ENCODE assay signal across 9 cellular contexts in the genomic region with DNA sequence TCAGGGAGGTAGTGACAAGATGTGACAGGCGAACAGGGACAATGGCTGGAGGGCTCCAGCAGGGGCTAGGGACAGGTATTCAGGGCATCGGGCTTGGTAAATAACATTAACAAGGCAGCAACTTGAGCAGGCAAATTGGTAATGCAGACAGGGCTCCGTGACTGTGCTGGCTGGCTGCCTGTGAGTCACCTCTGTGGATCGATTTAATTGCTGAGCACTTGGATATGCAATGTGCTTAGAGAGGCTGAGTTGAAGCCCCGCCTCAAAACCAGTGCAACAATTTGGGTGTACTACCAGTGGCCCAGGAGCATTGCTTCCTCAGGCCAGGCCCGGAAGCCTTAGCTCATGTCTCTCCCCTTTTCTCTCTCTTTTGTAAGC. TPM values are rescaled to one million over a fixed set of nuclear protein-coding genes. Genes with fewer than 3 reads are reported as not detected.
A peak's percentile ranks its signal among the peaks of the same experiment; 100 is the strongest.
DNase-seq lines count a peak whose midpoint lies in the region; ATAC-seq and TF ChIP-seq lines count a peak whose summit lies in the region.
"Had no signal": no experiment of that assay in that cellular context is flagged by ENCODE, and none has a peak within 500 bp of the region (broad histone marks: within the 10 kb centered on the region; RNA-seq: fewer than 3 reads in every experiment).

No MANE protein-coding gene starts in this region.

- H3K4me3 ChIP-seq in BJ (ENCODE audit: low read depth, low read length), result no peak overlapping the region
- no peak overlapping the region for H3K4me3 ChIP-seq in adrenal gland
- H3K4me3 ChIP-seq: thoracic aorta had no signal

- 65 to 89% (median 73%) methylated on average over 2 to 6 of the region's 6 CpGs for WGBS in adrenal gland, 4 donors

- CTCF ChIA-PET in BJ (lab: Yijun Ruan, JAX), result interaction anchor here (0.6 to 10.4 kb wide), 20 partner anchors 13 to 1067 kb away, joined by 3 to 140 read pairs (median 5); no protein-coding TSS in a partner anchor
- CTCF ChIA-PET in HEK293T (lab: Yijun Ruan, JAX), result interaction anchor here (0.6 to 1.3 kb wide), 9 partner anchors 9 to 1067 kb away, joined by 3 to 13 read pairs (median 4); no protein-coding TSS in a partner anchor

- TF ChIP-seq POLR2A in adrenal gland (IDR thresholded peaks at IDR 0.05), result no peak

- no peaks in the 10 kb centered on the region for H3K4me1 ChIP-seq in adrenal gland (replicated peaks in 1 of 2)

- ATAC-seq in left lobe of liver, result peak; percentile 62
- no peak for ATAC-seq in GM19328 (IDR thresholded peaks at IDR 0.05; ENCODE audit: unreplicated experiment)
- ATAC-seq in GM18519 (IDR thresholded peaks at IDR 0.05; ENCODE audit: low FRiP score, unreplicated experiment), result no peak

- H3K27ac ChIP-seq in adrenal gland, result no peak overlapping the region
- H3K27ac ChIP-seq: thoracic aorta had no signal

- intact Hi-C loops in adrenal gland (cut with DNase I), result loop anchor here (5.0 to 10.0 kb wide), 2 partner anchors 881 to 883 kb away; a partner anchor contains a TSS

- DNase-seq in BJ (ENCODE audit: low read depth) (peak; percentile 51), LoVo (ENCODE audit: low spot score) (peak; percentile 1), adrenal gland (peak in 4 of 7 donors; percentile 21 to 54 (median 26)), left lobe of liver (ENCODE audit: low spot score) (peak; percentile 48), cortex of kidney (lab: John Stamatoyannopoulos, UW) (no peak), HEK293T (ENCODE audit: extremely low spot score) (no peak)

- H3K27me3 ChIP-seq in BJ (ENCODE audit: control insufficient read depth, insufficient read depth, low read length) (no peaks in the 10 kb centered on the region; the same call in 1 of the 2 replicates), adrenal gland (peaks cover 32% of the 10 kb centered on the region)

- TF ChIP-seq CTCF in BJ (IDR thresholded peaks at IDR 0.05; ENCODE audit: insufficient read depth, low read depth, low read length), result no peak
- TF ChIP-seq CTCF in adrenal gland (IDR thresholded peaks at IDR 0.05), result no peak

- POLR2A ChIA-PET in BJ (lab: Charles Lee) (no interaction called here), HEK293T (lab: Yijun Ruan, JAX) (no interaction called here)

- H3K36me3 ChIP-seq in BJ (ENCODE audit: control insufficient read depth, insufficient read depth, low read length) (no peaks in the 10 kb centered on the region), adrenal gland (replicated peaks in 1 of 2) (no peaks in the 10 kb centered on the region)
- H3K36me3 ChIP-seq: thoracic aorta had no signal

- no peaks in the 10 kb centered on the region for H3K9me3 ChIP-seq in adrenal gland (replicated peaks in 1 of 3)
- H3K9me3 ChIP-seq: thoracic aorta had no signal

TF ChIP-seq in HEK293T, 16 proteins besides CTCF, POLR2A, EP300 and RAD21:
- TF ChIP-seq LEF1 (IDR thresholded peaks at IDR 0.05; ENCODE audit: borderline replicate concordance), result no peak
- TF ChIP-seq CTBP1 (IDR thresholded peaks at IDR 0.05; ENCODE audit: borderline replicate concordance), result no peak
- TF ChIP-seq FOXA1 (IDR thresholded peaks at IDR 0.05), result no peak
- no peak for TF ChIP-seq ZNF384 (IDR thresholded peaks at IDR 0.05)
- TF ChIP-seq FOXK2 (IDR thresholded peaks at IDR 0.05), result no peak
- TF ChIP-seq HDGF (IDR thresholded peaks at IDR 0.05; ENCODE audit: borderline replicate concordance), result no peak
- TF ChIP-seq TARDBP (IDR thresholded peaks at IDR 0.05), result no peak

RNA-seq across cellular contexts. Expression of a gene that starts 19.5 kb away (rescaled TPM):
- polyA plus RNA-seq in BJ (2011; rRNA removed) (not detected in 2 replicates), adrenal gland (not detected)
- not detected in 2 replicates for polyA minus RNA-seq in BJ (2011; rRNA and poly(A)+ RNA removed)
- total RNA-seq in adrenal gland (not detected), left lobe of liver (not detected)
- total RNA-seq: thoracic aorta had no signal

RNA-seq across cellular contexts. Expression of a gene that starts 38.2 kb away (rescaled TPM):
- polyA plus RNA-seq in BJ (2011; rRNA removed), result not detected in 2 replicates
- not detected in 2 replicates for polyA minus RNA-seq in BJ (2011; rRNA and poly(A)+ RNA removed)
- total RNA-seq in adrenal gland, result 1 to 10 TPM in 1 of 8 donors, under 1 TPM in 2, not detected in 5; 0.61 to 1.7 (median 0.61) TPM
- under 1 TPM; 0.29 to 0.72 (median 0.40) TPM for polyA plus RNA-seq in adrenal gland
- not detected for total RNA-seq in left lobe of liver
- total RNA-seq: thoracic aorta had no signal

RNA-seq across cellular contexts. Expression of a gene that starts 58.8 kb away (rescaled TPM):
- polyA plus RNA-seq in BJ (2011; rRNA removed), result not detected in 2 replicates
- polyA minus RNA-seq in BJ (2011; rRNA and poly(A)+ RNA removed), result not detected in 2 replicates
- total RNA-seq in adrenal gland, result under 1 TPM in 7 of 8 donors, not detected in 1; under 0.01 to 0.46 (median 0.26) TPM
- polyA plus RNA-seq in adrenal gland, result under 1 TPM; 0.07 to 0.84 (median 0.24) TPM
- total RNA-seq in left lobe of liver, result 0.38 TPM

Comparison
In these comparisons a context has a peak if more than half of its experiments do, and no peak if none do; other contexts are left out.
1. DNase-seq: peak in BJ (single experiment), LoVo (single experiment), adrenal gland (4 of 7) and left lobe of liver (single experiment); none in cortex of kidney (single experiment) and HEK293T (single experiment).